Comparison of ENCODE assay signal across 10 cellular contexts in the genomic region with DNA sequence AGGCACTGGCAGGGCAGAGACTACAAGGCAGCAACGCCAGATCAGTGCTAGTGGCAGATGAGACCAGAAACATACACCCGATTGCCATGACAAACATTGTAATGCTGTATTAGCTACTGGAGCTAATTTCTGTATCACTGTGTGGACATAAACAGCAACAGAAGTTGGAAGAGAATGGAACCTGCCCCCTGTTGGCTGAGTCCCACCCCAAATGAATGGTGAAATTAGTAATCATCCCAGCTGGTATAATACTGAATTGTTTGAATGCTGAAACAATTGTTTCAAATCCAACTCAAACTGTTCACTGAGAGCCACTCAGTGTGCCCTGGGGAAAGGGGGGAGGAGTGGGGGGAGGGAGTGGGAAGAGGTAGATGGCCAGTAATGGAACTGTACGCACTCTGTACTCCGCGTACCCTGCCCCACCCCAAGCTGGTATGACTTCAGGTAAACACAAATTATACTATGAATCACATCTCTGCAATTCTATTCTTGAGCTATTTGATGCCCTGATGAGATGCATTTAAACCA. TPM values are rescaled to one million over a fixed set of nuclear protein-coding genes. Genes with fewer than 3 reads are reported as not detected.
DNase-seq lines count a peak whose midpoint lies in the region; ATAC-seq and TF ChIP-seq lines count a peak whose summit lies in the region.
"Had no signal": no experiment of that assay in that cellular context is flagged by ENCODE, and none has a peak within 500 bp of the region (broad histone marks: within the 10 kb centered on the region; RNA-seq: fewer than 3 reads in every experiment).

No MANE protein-coding gene starts in this region.

- peak overlapping the region; percentile 78 for H3K27ac Mint-ChIP-seq in activated CD4-positive, alpha-beta T cell treated with anti-CD3 and anti-CD28 coated beads, Interleukin-2, amount 10 ng/mL, durations not matched to agents 7 days and 5 days

- 58% methylated on average over 5 of the region's 5 CpGs for WGBS in hepatocyte (ENCODE audit: low lambda C conversion rate, missing lambda C conversion rate)
- WGBS in testis, 2 donors: 58 to 85% methylated on average over 5 of the region's 5 CpGs

- DNase-seq in activated CD4-positive, alpha-beta T cell treated with anti-CD3 and anti-CD28 coated beads, Interleukin-2, amount 10 ng/mL, durations not matched to agents 7 days and 5 days: no peak
- no peak for DNase-seq in activated CD4-positive, alpha-beta T cell treated with anti-CD3 and anti-CD28 coated beads for 4 hours
- DNase-seq in RWPE2 (ENCODE audit: low spot score): peak; percentile 97
- peak; percentile 76 for DNase-seq in hepatocyte (ENCODE audit: low spot score)
- DNase-seq in testis: peak; percentile 47
- DNase-seq in islet precursor cell: no peak
- DNase-seq in T-helper 9 cell: no peak
- DNase-seq: GOT3 had no signal

- peak overlapping the region; percentile 32 for H3K4me2 ChIP-seq in hepatocyte

- no peaks in the 10 kb centered on the region for H3K27me3 ChIP-seq in RWPE2 (ENCODE audit: insufficient read depth, poor library complexity, severe bottlenecking)
- no peaks in the 10 kb centered on the region for H3K27me3 ChIP-seq in hepatocyte
- no peaks in the 10 kb centered on the region for H3K27me3 ChIP-seq in testis
- H3K27me3 ChIP-seq: BLaER1 treated with 17β-estradiol and CSF1 and Interleukin-3, amounts not matched to agents 10 nM and 100 nM had no signal

- H3K9me2 ChIP-seq in hepatocyte (replicated peaks; ENCODE audit: insufficient read depth): no peaks in the 10 kb centered on the region

- no peaks in the 10 kb centered on the region for H3K79me2 ChIP-seq in hepatocyte

- CTCF ChIA-PET in activated CD4-positive, alpha-beta T cell treated with anti-CD3 and anti-CD28 coated beads, Interleukin-2, amount 10 ng/mL, durations not matched to agents 7 days and 5 days (lab: Charles Lee): interaction anchor here (0.9 to 1.7 kb wide), 4 partner anchors 12 to 307 kb away, joined by 3 to 11 read pairs (median 4); no protein-coding TSS in a partner anchor

- ATAC-seq in RWPE2 (ENCODE audit: low read depth) (peak; percentile 97), GM19023 (IDR thresholded peaks at IDR 0.05; ENCODE audit: unreplicated experiment) (no peak)

- TF ChIP-seq POLR2A in testis (IDR thresholded peaks at IDR 0.05): no peak

- H3K4me3 ChIP-seq in RWPE2 (ENCODE audit: severe bottlenecking) (no peak overlapping the region), hepatocyte (no peak overlapping the region), testis (no peak overlapping the region)
- H3K4me3 ChIP-seq: BLaER1 treated with 17β-estradiol and CSF1 and Interleukin-3, amounts not matched to agents 10 nM and 100 nM had no signal

- TF ChIP-seq CTCF in RWPE2 (IDR thresholded peaks at IDR 0.05; ENCODE audit: poor library complexity, severe bottlenecking) (peak; percentile 52), hepatocyte (IDR thresholded peaks at IDR 0.05; ENCODE audit: poor library complexity) (no peak), testis (IDR thresholded peaks at IDR 0.05) (no peak)

- H2AFZ ChIP-seq in hepatocyte: no peak overlapping the region

- peaks cover 24% of the 10 kb centered on the region for H3K9me3 Mint-ChIP-seq in activated CD4-positive, alpha-beta T cell treated with anti-CD3 and anti-CD28 coated beads, Interleukin-2, amount 10 ng/mL, durations not matched to agents 7 days and 5 days

- intact Hi-C loops in testis (cut with DNase I; ENCODE audit: low total_unique reads): no loop called here

- H3K27me3 Mint-ChIP-seq in activated CD4-positive, alpha-beta T cell treated with anti-CD3 and anti-CD28 coated beads, Interleukin-2, amount 10 ng/mL, durations not matched to agents 7 days and 5 days: no peaks in the 10 kb centered on the region

- H3K27ac ChIP-seq in RWPE2 (ENCODE audit: poor library complexity, severe bottlenecking) (peak overlapping the region; percentile 100), hepatocyte (peak overlapping the region; percentile 84), testis (no peak overlapping the region)
- H3K27ac ChIP-seq: BLaER1 treated with 17β-estradiol and CSF1 and Interleukin-3, amounts not matched to agents 10 nM and 100 nM had no signal

- H3K4me1 Mint-ChIP-seq in activated CD4-positive, alpha-beta T cell treated with anti-CD3 and anti-CD28 coated beads, Interleukin-2, amount 10 ng/mL, durations not matched to agents 7 days and 5 days: peaks cover 57% of the 10 kb centered on the region

- H3K9me3 ChIP-seq in RWPE2 (ENCODE audit: severe bottlenecking): peaks cover 13% of the 10 kb centered on the region
- H3K9me3 ChIP-seq in hepatocyte (ENCODE audit: low read depth): no peaks in the 10 kb centered on the region
- H3K9me3 ChIP-seq in testis: no peaks in the 10 kb centered on the region

- peak overlapping the region; percentile 35 for H3K4me3 Mint-ChIP-seq in activated CD4-positive, alpha-beta T cell treated with anti-CD3 and anti-CD28 coated beads, Interleukin-2, amount 10 ng/mL, durations not matched to agents 7 days and 5 days

- H3K36me3 ChIP-seq in RWPE2 (ENCODE audit: low read depth) (no peaks in the 10 kb centered on the region), hepatocyte (replicated peaks; ENCODE audit: insufficient read depth, low read depth) (no peaks in the 10 kb centered on the region), testis (ENCODE audit: low read depth, missing control alignments) (no peaks in the 10 kb centered on the region)
- H3K36me3 ChIP-seq: BLaER1 treated with 17β-estradiol and CSF1 and Interleukin-3, amounts not matched to agents 10 nM and 100 nM had no signal

- POLR2A ChIA-PET in activated CD4-positive, alpha-beta T cell treated with anti-CD3 and anti-CD28 coated beads, Interleukin-2, amount 10 ng/mL, durations not matched to agents 7 days and 5 days (lab: Charles Lee): no interaction called here

- H3K4me1 ChIP-seq in RWPE2 (ENCODE audit: insufficient read depth, poor library complexity, severe bottlenecking) (peaks cover 42% of the 10 kb centered on the region), hepatocyte (ENCODE audit: insufficient read depth) (peaks cover 15% of the 10 kb centered on the region), testis (peaks cover 11% of the 10 kb centered on the region)

- peaks cover 32% of the 10 kb centered on the region for H3K36me3 Mint-ChIP-seq in activated CD4-positive, alpha-beta T cell treated with anti-CD3 and anti-CD28 coated beads, Interleukin-2, amount 10 ng/mL, durations not matched to agents 7 days and 5 days (ENCODE audit: low read depth)

- no peaks in the 10 kb centered on the region for H4K20me1 ChIP-seq in hepatocyte (ENCODE audit: insufficient read depth, poor library complexity, severe bottlenecking)
- H4K20me1 ChIP-seq: BLaER1 treated with 17β-estradiol and CSF1 and Interleukin-3, amounts not matched to agents 10 nM and 100 nM had no signal

RNA-seq across cellular contexts. Expression of a gene that starts 11.2 kb away (rescaled TPM):
- total RNA-seq in activated CD4-positive, alpha-beta T cell treated with anti-CD3 and anti-CD28 coated beads, Interleukin-2, amount 10 ng/mL, durations not matched to agents 7 days and 5 days: 10 to 100 TPM; 33.1 to 39.6 TPM
- total RNA-seq in hepatocyte (11.6 and 13.6 TPM in 2 replicates), testis (10 to 100 TPM in 1 of 2 donors, 1 to 10 TPM in 1; 6.4 to 10.9 TPM)
- polyA plus RNA-seq in hepatocyte (11.5 and 13.7 TPM in 2 replicates), testis (ENCODE audit: insufficient read depth, low read depth, low replicate concordance) (6.2 TPM)

RNA-seq across cellular contexts. Expression of a gene that starts 40.9 kb away (rescaled TPM):
- total RNA-seq in activated CD4-positive, alpha-beta T cell treated with anti-CD3 and anti-CD28 coated beads, Interleukin-2, amount 10 ng/mL, durations not matched to agents 7 days and 5 days: 10 to 100 TPM; 34.9 to 41.2 TPM
- total RNA-seq in hepatocyte: 85.7 and 96.8 TPM in 2 replicates
- polyA plus RNA-seq in hepatocyte: 37.7 and 42.1 TPM in 2 replicates
- 10 to 100 TPM; 62.7 to 73.1 TPM for total RNA-seq in testis
- polyA plus RNA-seq in testis (ENCODE audit: insufficient read depth, low read depth, low replicate concordance): 41.3 TPM

Comparison
In these comparisons a context has a peak if more than half of its experiments do, and no peak if none do; other contexts are left out.
1. DNase-seq: peak in RWPE2 (single experiment), hepatocyte (single experiment) and testis (single experiment); none in activated CD4-positive, alpha-beta T cell treated with anti-CD3 and anti-CD28 coated beads, Interleukin-2, amount 10 ng/mL, durations not matched to agents 7 days and 5 days (single experiment), activated CD4-positive, alpha-beta T cell treated with anti-CD3 and anti-CD28 coated beads for 4 hours (0 of 2), islet precursor cell (single experiment) and T-helper 9 cell (single experiment).
2. H3K27ac ChIP-seq: peak in RWPE2 (single experiment) and hepatocyte (single experiment); none in testis (0 of 2).